ENCODE assay signal across 31 cellular contexts in genomic region chr1:53031732-53032131, GRCh38. TPM values are rescaled to one million over a fixed set of nuclear protein-coding genes. Genes with fewer than 3 reads are reported as not detected.
"Had no signal": no experiment of that assay in that cellular context is flagged by ENCODE, and none has a peak within 500 bp of the region (broad histone marks: within the 10 kb centered on the region; RNA-seq: fewer than 3 reads in every experiment).

No MANE protein-coding gene starts in this region.

- ATAC-seq: activated CD4-positive, CD25-positive, alpha-beta regulatory T cell treated with anti-CD3 and anti-CD28 coated beads, Interleukin-2, amount 50 U/mL, for 24 hours; gastroesophageal sphincter; left colon; naive thymus-derived CD8-positive, alpha-beta T cell; psoas muscle; stimulated activated memory B cell treated with anti-CD40 and anti-IgM and Interleukin-4, amounts not matched to agents 10 μg/mL and 1 μg/mL and 100 μg/mL, for 72 hours; stimulated activated naive CD8-positive, alpha-beta T cell treated with anti-CD3 and anti-CD28 coated beads, Interleukin-15, amount 100 ng/mL, for 72 hours; upper lobe of right lung had no signal

- H3K4me1 ChIP-seq: gastroesophageal sphincter, parathyroid adenoma, psoas muscle had no signal

- H3K9me3 ChIP-seq: gastroesophageal sphincter, psoas muscle, sigmoid colon, thyroid gland, upper lobe of right lung had no signal

- H3K9ac ChIP-seq: parathyroid adenoma had no signal

- H2AFZ ChIP-seq: parathyroid adenoma had no signal

- H3K27ac ChIP-seq: gastroesophageal sphincter, parathyroid adenoma, psoas muscle, thyroid gland, upper lobe of right lung, WERI-Rb-1 had no signal

- H3K4me3 ChIP-seq: gastroesophageal sphincter, psoas muscle, sigmoid colon, thyroid gland, upper lobe of right lung had no signal

- H3K79me2 ChIP-seq: parathyroid adenoma had no signal

- H3K27me3 ChIP-seq: gastroesophageal sphincter, sigmoid colon, thyroid gland, upper lobe of right lung had no signal

- DNase-seq: activated CD4-positive, alpha-beta T cell treated with anti-CD3 and anti-CD28 coated beads for 48 hours; activated CD4-positive, alpha-beta T cell treated with anti-CD3 and anti-CD28 coated beads, Interleukin-2, amount 50 U/mL, for 48 hours; activated CD8-positive, alpha-beta memory T cell treated with anti-CD3 and anti-CD28 coated beads for 24 hours; activated gamma-delta T cell; activated naive CD4-positive, alpha-beta T cell treated with anti-CD3 and anti-CD28 coated beads, Interleukin-2, amount 10 ng/mL, durations not matched to agents 7 days and 5 days; activated naive CD8-positive, alpha-beta T cell treated with anti-CD3 and anti-CD28 coated beads, Interleukin-2, amount 10 ng/mL, durations not matched to agents 7 days and 5 days; activated T-cell treated with anti-CD3 and anti-CD28 coated beads, Interleukin-2, amount 50 U/mL, for 1 hour; amniotic stem cell; dermis blood vessel endothelial cell; effector CD8-positive, alpha-beta T cell; erythroblast; hippocampal formation; kidney; left colon; naive thymus-derived CD8-positive, alpha-beta T cell; nucleus accumbens; psoas muscle; sigmoid colon; small intestine; stimulated activated CD4-positive, alpha-beta T cell treated with anti-CD3 and anti-CD28 coated beads, Interleukin-1b, Interleukin-23, amount 100 ng/mL, for 48 hours; stimulated activated CD4-positive, alpha-beta T cell treated with anti-CD3 and anti-CD28 coated beads, Interleukin-4, amount 100 ng/mL, for 4 hours; stimulated activated CD8-positive, alpha-beta memory T cell treated with anti-CD3 and anti-CD28 coated beads, Interleukin-4, amount 100 ng/mL, for 48 hours; stimulated activated naive CD8-positive, alpha-beta T cell treated with anti-CD3 and anti-CD28 coated beads, Interleukin-15, amount 100 ng/mL, for 72 hours; T-helper 9 cell; thyroid gland; upper lobe of right lung; WERI-Rb-1 had no signal

RNA-seq across cellular contexts. Expression of gene PODN, which starts 30.3 kb away (rescaled TPM):
- total RNA-seq: dermis blood vessel endothelial cell; naive thymus-derived CD8-positive, alpha-beta T cell had no signal
